Comparison of ENCODE assay signal across 2 cellular contexts in the genomic region with DNA sequence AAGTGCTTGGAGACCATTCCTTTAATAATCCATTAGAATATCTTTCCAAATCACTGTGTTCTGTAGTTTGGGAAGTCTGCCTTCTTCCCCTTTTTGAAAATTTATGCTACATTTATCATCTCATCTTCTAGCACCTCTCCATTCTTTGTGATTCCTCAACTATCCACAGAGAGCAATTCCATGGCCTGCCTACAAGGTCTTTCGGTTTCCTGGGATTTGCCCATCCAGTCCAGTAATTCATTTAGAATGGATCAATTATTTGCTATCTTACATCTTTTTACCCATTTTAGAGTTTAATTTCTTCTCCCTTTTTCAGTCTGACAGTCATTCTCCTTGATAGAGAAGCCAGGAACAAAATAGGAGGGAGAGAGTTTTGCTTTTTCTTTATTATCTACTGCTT.
TF ChIP-seq lines count a peak whose summit lies in the region.

No MANE protein-coding gene starts in this region.

TF ChIP-seq in A549, 52 proteins besides CTCF, POLR2A, EP300 and RAD21:
- TF ChIP-seq ATOH8 (CRISPR knock-in tag; IDR thresholded peaks at IDR 0.05; ENCODE audit: low read depth) (no peak), RCOR1 (IDR thresholded peaks at IDR 0.05; ENCODE audit: low read depth, low read length) (no peak), POLR2AphosphoS2 (conservative IDR thresholded peaks at IDR 0.05; ENCODE audit: low read length) (no peak), CHD2 (IDR thresholded peaks at IDR 0.05; ENCODE audit: low read length, partially characterized antibody) (no peak), FOSL2 (IDR thresholded peaks at IDR 0.05) (no peak), FOSL2 (CRISPR knock-in tag; IDR thresholded peaks at IDR 0.05) (no peak), GATA3 (IDR thresholded peaks at IDR 0.05; ENCODE audit: borderline replicate concordance) (no peak)

TF ChIP-seq in IMR-90, 13 proteins besides CTCF, POLR2A, EP300 and RAD21:
- TF ChIP-seq BHLHE40 (IDR thresholded peaks at IDR 0.05; ENCODE audit: low read depth, low read length) (no peak), SMC3 (IDR thresholded peaks at IDR 0.05; ENCODE audit: low read depth, low read length) (no peak), MXI1 (IDR thresholded peaks at IDR 0.05; ENCODE audit: borderline replicate concordance, low read depth, low read length) (no peak), FOS (IDR thresholded peaks at IDR 0.05; ENCODE audit: low read depth, low read length) (no peak), MAZ (IDR thresholded peaks at IDR 0.05; ENCODE audit: borderline replicate concordance, low read depth, low read length) (no peak)
- TF ChIP-seq, protein P1, sequence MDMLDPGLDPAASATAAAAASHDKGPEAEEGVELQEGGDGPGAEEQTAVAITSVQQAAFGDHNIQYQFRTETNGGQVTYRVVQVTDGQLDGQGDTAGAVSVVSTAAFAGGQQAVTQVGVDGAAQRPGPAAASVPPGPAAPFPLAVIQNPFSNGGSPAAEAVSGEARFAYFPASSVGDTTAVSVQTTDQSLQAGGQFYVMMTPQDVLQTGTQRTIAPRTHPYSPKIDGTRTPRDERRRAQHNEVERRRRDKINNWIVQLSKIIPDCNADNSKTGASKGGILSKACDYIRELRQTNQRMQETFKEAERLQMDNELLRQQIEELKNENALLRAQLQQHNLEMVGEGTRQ (IDR thresholded peaks at IDR 0.05; ENCODE audit: low read depth, low read length) = no peak
TF ChIP-seq in IMR-90: peak in this region for 0.
